In genomic region chr7:13725591-13725990, GRCh38 we compare ENCODE assay signal across 24 cellular contexts.
DNase-seq lines count a peak whose midpoint lies in the region; ATAC-seq and TF ChIP-seq lines count a peak whose summit lies in the region.
"Had no signal": no experiment of that assay in that cellular context is flagged by ENCODE, and none has a peak within 500 bp of the region (broad histone marks: within the 10 kb centered on the region; RNA-seq: fewer than 3 reads in every experiment).

No MANE protein-coding gene starts in this region.

- H3K36me3 ChIP-seq in OCI-LY1 (ENCODE audit: insufficient read depth, low read length) (no peaks in the 10 kb centered on the region), endocrine pancreas (ENCODE audit: control insufficient read depth, insufficient read depth, low read length) (no peaks in the 10 kb centered on the region)
- H3K36me3 ChIP-seq: prostate gland, thyroid gland had no signal

- no peak overlapping the region for H3K4me3 Mint-ChIP-seq in CD14-positive monocyte
- no peak overlapping the region for H3K4me3 Mint-ChIP-seq in nephron
- H3K4me3 Mint-ChIP-seq in natural killer cell, result no peak overlapping the region
- H3K4me3 Mint-ChIP-seq: activated CD4-positive, alpha-beta T cell treated with anti-CD3 and anti-CD28 coated beads, Interleukin-2, amount 10 ng/mL, durations not matched to agents 7 days and 5 days; CD8-positive, alpha-beta memory T cell; natural killer cell treated with Interleukin-12 subunit alpha and Interleukin-12 subunit beta and Interleukin-15 and Interleukin-18, amount 100 ng/mL, for 72 hours; T-cell had no signal

- H3K4me1 ChIP-seq in OCI-LY1 (ENCODE audit: insufficient read depth, low read length, severe bottlenecking) (peaks cover 10% of the 10 kb centered on the region), endocrine pancreas (ENCODE audit: control insufficient read depth, insufficient read depth, low read length) (no peaks in the 10 kb centered on the region)
- H3K4me1 ChIP-seq: prostate gland, thyroid gland had no signal

- H3K9me3 ChIP-seq in OCI-LY1 (ENCODE audit: low read length) (peaks cover 9% of the 10 kb centered on the region; the same call in 1 of the 2 replicates), endocrine pancreas (ENCODE audit: control insufficient read depth, low read length) (no peaks in the 10 kb centered on the region)
- H3K9me3 ChIP-seq: prostate gland, thyroid gland had no signal

- H3K36me3 Mint-ChIP-seq in CD14-positive monocyte (no peaks in the 10 kb centered on the region), nephron (ENCODE audit: low read depth) (no peaks in the 10 kb centered on the region), natural killer cell (no peaks in the 10 kb centered on the region)
- H3K36me3 Mint-ChIP-seq: natural killer cell treated with Interleukin-12 subunit alpha and Interleukin-12 subunit beta and Interleukin-15 and Interleukin-18, amount 100 ng/mL, for 72 hours; T-cell had no signal

- H3K4me1 Mint-ChIP-seq in CD14-positive monocyte (no peaks in the 10 kb centered on the region), nephron (peaks cover 10% of the 10 kb centered on the region), natural killer cell (no peaks in the 10 kb centered on the region)
- H3K4me1 Mint-ChIP-seq: activated CD4-positive, alpha-beta T cell treated with anti-CD3 and anti-CD28 coated beads, Interleukin-2, amount 10 ng/mL, durations not matched to agents 7 days and 5 days; CD8-positive, alpha-beta memory T cell; T-cell had no signal

- no peak overlapping the region for H3K9ac ChIP-seq in OCI-LY1 (ENCODE audit: low read length)
- no peak overlapping the region for H3K9ac ChIP-seq in endocrine pancreas (ENCODE audit: control insufficient read depth, insufficient read depth, low read length)

- H3K4me2 ChIP-seq in OCI-LY1 (ENCODE audit: low read length), result no peak overlapping the region

- H3K4me3 ChIP-seq in OCI-LY1 (ENCODE audit: low read depth, low read length, poor library complexity, severe bottlenecking), result no peak overlapping the region
- H3K4me3 ChIP-seq in endocrine pancreas (ENCODE audit: control insufficient read depth, insufficient read depth, low read length), result peak overlapping the region; percentile 36
- H3K4me3 ChIP-seq: prostate gland, skin epidermis, thyroid gland had no signal

- H3K9me2 ChIP-seq in OCI-LY1 (ENCODE audit: low read depth, low read length), result no peaks in the 10 kb centered on the region

- intact Hi-C loops in CD14-positive monocyte (cut with micrococcal nuclease), result no loop called here
- intact Hi-C loops in natural killer cell (cut with micrococcal nuclease), result no loop called here

- H3K27ac Mint-ChIP-seq in CD14-positive monocyte, result no peak overlapping the region
- H3K27ac Mint-ChIP-seq in nephron, result no peak overlapping the region
- no peak overlapping the region for H3K27ac Mint-ChIP-seq in natural killer cell
- H3K27ac Mint-ChIP-seq: activated CD4-positive, alpha-beta T cell treated with anti-CD3 and anti-CD28 coated beads, Interleukin-2, amount 10 ng/mL, durations not matched to agents 7 days and 5 days; CD8-positive, alpha-beta memory T cell; natural killer cell treated with Interleukin-12 subunit alpha and Interleukin-12 subunit beta and Interleukin-15 and Interleukin-18, amount 100 ng/mL, for 72 hours; T-cell had no signal

- peak; percentile 10 for TF ChIP-seq CTCF in CD14-positive monocyte (IDR thresholded peaks at IDR 0.05)
- TF ChIP-seq CTCF in OCI-LY1 (IDR thresholded peaks at IDR 0.05; ENCODE audit: low read length), result peak; percentile 13; the same call in 1 of the 2 replicates
- peak; percentile 16 to 36 (median 21) for TF ChIP-seq CTCF in nephron (IDR thresholded peaks at IDR 0.05; ENCODE audit: unreplicated experiment in 3 of 3)
- TF ChIP-seq CTCF in natural killer cell (IDR thresholded peaks at IDR 0.05), result no peak

- H3K27me3 ChIP-seq in OCI-LY1 (ENCODE audit: insufficient read depth, low read length) (no peaks in the 10 kb centered on the region), endocrine pancreas (ENCODE audit: control insufficient read depth, insufficient read depth, low read length) (no peaks in the 10 kb centered on the region)
- H3K27me3 ChIP-seq: thyroid gland had no signal

- peaks cover 0 to 2% (median 1%) of the 10 kb centered on the region in 3 donors for H3K27me3 Mint-ChIP-seq in CD14-positive monocyte (ENCODE audit: low read depth in 3 of 3)
- H3K27me3 Mint-ChIP-seq in nephron (ENCODE audit: low read depth), result no peaks in the 10 kb centered on the region
- H3K27me3 Mint-ChIP-seq in natural killer cell (ENCODE audit: low read depth in 2 of 2), result no peaks in the 10 kb centered on the region
- H3K27me3 Mint-ChIP-seq: activated CD4-positive, alpha-beta T cell treated with anti-CD3 and anti-CD28 coated beads, Interleukin-2, amount 10 ng/mL, durations not matched to agents 7 days and 5 days; CD8-positive, alpha-beta memory T cell; natural killer cell treated with Interleukin-12 subunit alpha and Interleukin-12 subunit beta and Interleukin-15 and Interleukin-18, amount 100 ng/mL, for 72 hours; T-cell had no signal

- no peaks in the 10 kb centered on the region for H4K20me1 ChIP-seq in OCI-LY1 (ENCODE audit: insufficient read depth, low read length)

- H2AFZ ChIP-seq in OCI-LY1 (ENCODE audit: low read length), result peak overlapping the region; percentile 10

- no peaks in the 10 kb centered on the region for H3K79me2 ChIP-seq in OCI-LY1 (ENCODE audit: insufficient read depth, low read length)

- H3K27ac ChIP-seq in OCI-LY1 (ENCODE audit: low read depth, low read length, poor library complexity, severe bottlenecking), result no peak overlapping the region
- H3K27ac ChIP-seq: prostate gland, skin epidermis, thyroid gland had no signal

- H3F3A ChIP-seq in OCI-LY1 (ENCODE audit: insufficient read depth, low read length), result no peaks in the 10 kb centered on the region

- DNase-seq in CD14-positive monocyte (ENCODE audit: low spot score) (no peak), natural killer cell (no peak), NCI-H2227 (lab: John Stamatoyannopoulos, UW; ENCODE audit: unreplicated experiment) (no peak)
- DNase-seq: activated CD4-positive, alpha-beta T cell treated with anti-CD3 and anti-CD28 coated beads, Interleukin-2, amount 10 ng/mL, durations not matched to agents 7 days and 5 days; activated gamma-delta T cell treated with Interleukin-2 at 50 U/mL for 16 hours; amniotic stem cell; caudate nucleus; CD8-positive, alpha-beta memory T cell; head of caudate nucleus; NCI-H1105; NCI-H2107; Right ventricle myocardium superior; stimulated activated CD4-positive, alpha-beta T cell treated with anti-CD3 and anti-CD28 coated beads, Interleukin-4, amount 100 ng/mL, for 1 hour; stimulated activated naive CD8-positive, alpha-beta T cell treated with anti-CD3 and anti-CD28 coated beads, Interleukin-15, Interleukin-2, amounts not matched to agents 100 U/mL and 50 U/mL, for 24 hours; T-cell; thyroid gland had no signal

- ATAC-seq in natural killer cell, result no peak
- no peak for ATAC-seq in GM18502 (IDR thresholded peaks at IDR 0.05; ENCODE audit: poor library complexity, unreplicated experiment)
- ATAC-seq in HG03342 (IDR thresholded peaks at IDR 0.05; ENCODE audit: unreplicated experiment), result no peak
- ATAC-seq: natural killer cell treated with Interleukin-12 subunit alpha and Interleukin-12 subunit beta and Interleukin-15 and Interleukin-18, amount 100 ng/mL, for 72 hours; stimulated activated naive CD8-positive, alpha-beta T cell treated with anti-CD3 and anti-CD28 coated beads, Interleukin-15, Interleukin-2, amounts not matched to agents 100 U/mL and 50 U/mL, for 24 hours; T-cell had no signal

- peaks cover 0 to 13% (median 1%) of the 10 kb centered on the region in 7 donors for H3K9me3 Mint-ChIP-seq in CD14-positive monocyte
- peaks cover 7% of the 10 kb centered on the region for H3K9me3 Mint-ChIP-seq in nephron
- H3K9me3 Mint-ChIP-seq in natural killer cell, result peaks cover 0 to 4% of the 10 kb centered on the region in 2 donors
- H3K9me3 Mint-ChIP-seq: activated CD4-positive, alpha-beta T cell treated with anti-CD3 and anti-CD28 coated beads, Interleukin-2, amount 10 ng/mL, durations not matched to agents 7 days and 5 days had no signal
